In genomic region chr17:68679882-68680281, GRCh38 we compare ENCODE assay signal across 28 cellular contexts.
A peak's percentile ranks its signal among the peaks of the same experiment; 100 is the strongest.
DNase-seq lines count a peak whose midpoint lies in the region; ATAC-seq, FAIRE-seq and TF ChIP-seq lines count a peak whose summit lies in the region.
"Had no signal": no experiment of that assay in that cellular context is flagged by ENCODE, and none has a peak within 500 bp of the region (broad histone marks: within the 10 kb centered on the region; RNA-seq: fewer than 3 reads in every experiment).

No MANE protein-coding gene starts in this region.

- CTCF ChIA-PET in HEK293 (lab: Yijun Ruan, JAX): interaction anchor here (0.6 kb wide), 1 partner anchor 177 kb away, joined by 3 read pairs; no protein-coding TSS in a partner anchor

- H3K4me3 Mint-ChIP-seq in neural progenitor cell: peak overlapping the region; percentile 51
- H3K4me3 Mint-ChIP-seq in endothelial cell (ENCODE audit: unreplicated experiment): no peak overlapping the region
- H3K4me3 Mint-ChIP-seq: CD14-positive monocyte; CD4-positive, alpha-beta memory T cell; CD4-positive, CD25-positive, alpha-beta regulatory T cell had no signal

- H2AFZ ChIP-seq in neural progenitor cell (replicated peaks): no peak overlapping the region

- FAIRE-seq in HTR-8/SVneo (lab: Jason Lieb, UNC): peak; percentile 66
- FAIRE-seq: A204.1, GM12878, GM12892, GM18507, GM19239 had no signal

- no peaks in the 10 kb centered on the region for H3K4me1 ChIP-seq in HEK293 (ENCODE audit: control insufficient read depth, insufficient read depth, low read length)
- no peaks in the 10 kb centered on the region for H3K4me1 ChIP-seq in neural progenitor cell
- H3K4me1 ChIP-seq: BE2C had no signal

- no peak overlapping the region for H3K4me3 ChIP-seq in HEK293 (ENCODE audit: low read depth, low read length)
- no peak overlapping the region for H3K4me3 ChIP-seq in neural progenitor cell
- H3K4me3 ChIP-seq: BLaER1, GM12878 had no signal

- H3K4me1 Mint-ChIP-seq in neural progenitor cell: no peaks in the 10 kb centered on the region
- peaks cover 31% of the 10 kb centered on the region for H3K4me1 Mint-ChIP-seq in endothelial cell (ENCODE audit: unreplicated experiment)
- H3K4me1 Mint-ChIP-seq: CD14-positive monocyte; CD4-positive, alpha-beta memory T cell; CD4-positive, CD25-positive, alpha-beta regulatory T cell; CD8-positive, alpha-beta memory T cell had no signal

- H3K27ac ChIP-seq in HEK293 (ENCODE audit: extremely low read depth, low read depth, low read length) (no peak overlapping the region), neural progenitor cell (no peak overlapping the region)
- H3K27ac ChIP-seq: BLaER1 had no signal

- POLR2A ChIA-PET in HEK293 (lab: Yijun Ruan, JAX): no interaction called here

- H3K4me2 ChIP-seq in neural progenitor cell: no peak overlapping the region

- no peaks in the 10 kb centered on the region for H3K36me3 ChIP-seq in HEK293 (ENCODE audit: control insufficient read depth in 2 of 2, insufficient read depth in 1 of 2, low read length in 2 of 2)
- no peaks in the 10 kb centered on the region for H3K36me3 ChIP-seq in neural progenitor cell
- H3K36me3 ChIP-seq: BE2C, BLaER1 had no signal

- H3F3A ChIP-seq in neural progenitor cell (ENCODE audit: low read depth): no peaks in the 10 kb centered on the region

- no peaks in the 10 kb centered on the region for H3K79me2 ChIP-seq in neural progenitor cell (ENCODE audit: low read depth)

- H3K9me3 ChIP-seq in HEK293 (ENCODE audit: control insufficient read depth, insufficient read depth, low read depth, low read length) (no peaks in the 10 kb centered on the region), neural progenitor cell (ENCODE audit: low read depth) (no peaks in the 10 kb centered on the region)
- H3K9me3 ChIP-seq: BE2C, BLaER1 had no signal

- no peak overlapping the region for H3K9ac ChIP-seq in neural progenitor cell
- H3K9ac ChIP-seq: BLaER1 had no signal

- H3K27me3 Mint-ChIP-seq in neural progenitor cell (ENCODE audit: insufficient read depth, low read depth) (no peaks in the 10 kb centered on the region), endothelial cell (ENCODE audit: unreplicated experiment) (peaks cover 6% of the 10 kb centered on the region)

- ATAC-seq in esophagus mucosa: no peak
- ATAC-seq: GM12878 had no signal

- H3K27ac Mint-ChIP-seq in neural progenitor cell (peak overlapping the region; percentile 27), endothelial cell (ENCODE audit: unreplicated experiment) (no peak overlapping the region)
- H3K27ac Mint-ChIP-seq: CD14-positive monocyte; CD4-positive, alpha-beta memory T cell; CD4-positive, CD25-positive, alpha-beta regulatory T cell; CD8-positive, alpha-beta memory T cell had no signal

- no peaks in the 10 kb centered on the region for H3K27me3 ChIP-seq in neural progenitor cell
- H3K27me3 ChIP-seq: BLaER1 had no signal

- no peak for DNase-seq in HTR-8/SVneo (ENCODE audit: insufficient read length, low spot score)
- no peak for DNase-seq in neural progenitor cell (ENCODE audit: low spot score)
- no peak for DNase-seq in RKO (ENCODE audit: low spot score)
- no peak for DNase-seq in endothelial cell (ENCODE audit: low spot score)
- DNase-seq: 8988T; ACHN; BE2C; C1 segment of cervical spinal cord; CD4-positive, alpha-beta memory T cell; CD4-positive, CD25-positive, alpha-beta regulatory T cell; CD8-positive, alpha-beta memory T cell; COR-L47; DMS 273 treated with DMSO at 0.1 percent for 48 hours; DMS153; DMS53; DMS79; DND-41; EL; GDM1 had no signal

- no peaks in the 10 kb centered on the region for H4K20me1 ChIP-seq in neural progenitor cell (ENCODE audit: low read depth)
- H4K20me1 ChIP-seq: BLaER1 had no signal

- H3K9me3 Mint-ChIP-seq in neural progenitor cell (no peaks in the 10 kb centered on the region), endothelial cell (ENCODE audit: unreplicated experiment) (no peaks in the 10 kb centered on the region)
- H3K9me3 Mint-ChIP-seq: CD8-positive, alpha-beta memory T cell had no signal

- TF ChIP-seq CTCF in HEK293 (tag by site-specific recombination; IDR thresholded peaks at IDR 0.05): no peak
- no peak for TF ChIP-seq CTCF in neural progenitor cell (IDR thresholded peaks at IDR 0.05)
- TF ChIP-seq CTCF in endothelial cell (IDR thresholded peaks at IDR 0.05; ENCODE audit: unreplicated experiment): no peak

- H3K36me3 Mint-ChIP-seq in neural progenitor cell (no peaks in the 10 kb centered on the region), endothelial cell (ENCODE audit: low read depth, unreplicated experiment) (peaks cover 4% of the 10 kb centered on the region)
- H3K36me3 Mint-ChIP-seq: CD14-positive monocyte; CD4-positive, alpha-beta memory T cell; CD4-positive, CD25-positive, alpha-beta regulatory T cell; CD8-positive, alpha-beta memory T cell had no signal

TF ChIP-seq in HEK293, 187 proteins besides CTCF, POLR2A, EP300 and RAD21:
- TF ChIP-seq ZFHX2 (tag by site-specific recombination; conservative IDR thresholded peaks at IDR 0.05) (peak; percentile 43; the same call in 1 of the 2 replicates), EGR2 (tag by site-specific recombination; IDR thresholded peaks at IDR 0.05; ENCODE audit: low read depth) (peak; percentile 38; the same call in 1 of the 2 replicates), ZNF747 (tag by site-specific recombination; IDR thresholded peaks at IDR 0.05) (no peak), ZNF366 (tag by site-specific recombination; conservative IDR thresholded peaks at IDR 0.05) (peak; percentile 77), ZNF157 (tag by site-specific recombination; IDR thresholded peaks at IDR 0.05) (no peak), ZNF701 (tag by site-specific recombination; IDR thresholded peaks at IDR 0.05) (no peak), ZBTB17 (tag by site-specific recombination; IDR thresholded peaks at IDR 0.05) (peak; percentile 70), ZNF223 (tag by site-specific recombination; IDR thresholded peaks at IDR 0.05) (no peak)
